In the genomic region with DNA sequence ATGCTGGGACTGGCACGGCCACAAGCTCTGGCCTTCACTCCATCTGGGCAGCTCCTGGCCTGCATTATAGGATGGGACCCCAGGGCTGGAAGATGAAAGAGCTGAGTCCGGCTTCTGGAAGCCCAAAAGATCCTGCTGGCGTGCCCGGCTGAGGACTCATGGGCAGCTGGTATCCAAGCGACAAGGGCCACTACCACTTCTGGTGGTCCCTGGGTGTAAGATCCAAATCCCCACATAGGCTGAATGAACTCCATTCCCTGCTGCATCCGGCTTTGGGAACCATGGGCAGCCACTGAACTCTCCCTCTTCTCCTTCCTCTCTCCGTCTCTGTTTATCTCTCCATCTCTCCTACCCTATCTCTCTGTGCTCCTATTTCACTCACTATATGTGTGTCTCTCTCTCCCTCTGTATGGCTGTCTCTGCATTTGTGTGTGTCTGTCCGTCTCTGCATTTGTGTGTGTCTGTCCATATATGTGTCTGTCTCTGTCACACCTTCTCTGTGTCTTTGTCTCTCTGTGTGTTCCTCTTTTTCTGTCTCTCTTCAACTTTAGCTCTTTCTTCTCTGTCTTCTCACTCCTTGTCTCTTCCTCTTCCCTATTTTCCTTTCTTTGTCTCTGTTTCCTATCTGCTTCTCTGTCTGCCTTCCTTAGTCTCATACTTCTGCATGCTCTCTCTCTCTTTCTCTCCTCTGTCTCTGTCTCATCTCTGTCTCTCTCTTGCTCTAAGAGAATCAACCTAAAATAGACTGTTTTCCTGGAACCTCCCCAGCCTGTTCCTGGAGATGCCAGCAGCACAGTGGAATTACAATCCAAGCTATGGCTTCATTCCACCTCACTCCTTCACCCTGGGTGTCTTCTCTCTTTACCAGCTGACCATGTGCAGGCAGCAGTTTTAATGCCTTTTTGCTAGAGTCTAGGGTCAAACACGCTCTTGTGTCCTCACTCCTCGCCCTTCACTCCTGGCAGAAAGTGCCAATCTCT, we compare ENCODE assay signal across 18 cellular contexts.
"Had no signal": no experiment of that assay in that cellular context is flagged by ENCODE, and none has a peak within 500 bp of the region (broad histone marks: within the 10 kb centered on the region; RNA-seq: fewer than 3 reads in every experiment).

No MANE protein-coding gene starts in this region.

- H3K27ac Mint-ChIP-seq: activated naive CD4-positive, alpha-beta T cell treated with anti-CD3 and anti-CD28 coated beads, Interleukin-2, amount 50 U/mL, for 72 hours; dendritic cell treated with granulocyte-macrophage colony-stimulating factor and Interleukin-4, amounts not matched to agents 40 ng/mL and 50 ng/mL, for 4 days; mesothelial cell of epicardium; nephron had no signal

- H3K36me3 ChIP-seq: adrenal gland, tibial artery had no signal

- H3K36me3 Mint-ChIP-seq: activated naive CD4-positive, alpha-beta T cell treated with anti-CD3 and anti-CD28 coated beads, Interleukin-2, amount 50 U/mL, for 72 hours; mesothelial cell of epicardium had no signal

- H3K9me3 Mint-ChIP-seq: dendritic cell treated with granulocyte-macrophage colony-stimulating factor and Interleukin-4, amounts not matched to agents 40 ng/mL and 50 ng/mL, for 4 days; mesothelial cell of epicardium; nephron had no signal

- DNase-seq: activated CD4-positive, alpha-beta T cell treated with anti-CD3 and anti-CD28 coated beads, Interleukin-2, amount 50 U/mL, for 4 hours; activated gamma-delta T cell; adrenal gland; effector CD8-positive, alpha-beta T cell; left colon; retina; stimulated activated naive CD8-positive, alpha-beta T cell treated with anti-CD3 and anti-CD28 coated beads, Interleukin-15, Interleukin-2, amounts not matched to agents 100 U/mL and 50 U/mL, for 24 hours; substantia nigra; T-helper 2 cell; tibial artery had no signal

- H2AFZ ChIP-seq: hepatocyte had no signal

- H3K4me1 ChIP-seq: adrenal gland had no signal

- H3K4me1 Mint-ChIP-seq: nephron had no signal

- H3K79me2 ChIP-seq: hepatocyte had no signal

- FAIRE-seq: bronchial epithelial cell had no signal

- H3K4me2 ChIP-seq: hepatocyte had no signal

- H3K4me3 ChIP-seq: adrenal gland, hepatocyte, lung, tibial artery had no signal

- H3K27me3 Mint-ChIP-seq: dendritic cell treated with granulocyte-macrophage colony-stimulating factor and Interleukin-4, amounts not matched to agents 40 ng/mL and 50 ng/mL, for 4 days had no signal

- H3K4me3 Mint-ChIP-seq: dendritic cell treated with granulocyte-macrophage colony-stimulating factor and Interleukin-4, amounts not matched to agents 40 ng/mL and 50 ng/mL, for 4 days; mesothelial cell of epicardium; nephron had no signal

- H3K9me3 ChIP-seq: adrenal gland had no signal

- H3K27ac ChIP-seq: adrenal gland, hepatocyte, tibial artery had no signal

- H3K27me3 ChIP-seq: tibial artery had no signal

- ATAC-seq: activated naive CD4-positive, alpha-beta T cell treated with anti-CD3 and anti-CD28 coated beads, Interleukin-2, amount 50 U/mL, for 72 hours; esophagus mucosa; left colon; stimulated activated naive CD8-positive, alpha-beta T cell treated with anti-CD3 and anti-CD28 coated beads, Interleukin-15, Interleukin-2, amounts not matched to agents 100 U/mL and 50 U/mL, for 24 hours had no signal
